Comparison of ENCODE assay signal across 9 cellular contexts in genomic region chr6:4906942-4907300, GRCh38.
DNase-seq lines count a peak whose midpoint lies in the region; ATAC-seq, FAIRE-seq and TF ChIP-seq lines count a peak whose summit lies in the region.
"Had no signal": no experiment of that assay in that cellular context is flagged by ENCODE, and none has a peak within 500 bp of the region (broad histone marks: within the 10 kb centered on the region; RNA-seq: fewer than 3 reads in every experiment).

No MANE protein-coding gene starts in this region.

- CTCF ChIA-PET in CD4-positive, alpha-beta memory T cell (lab: Charles Lee; ENCODE audit: partially characterized antibody): no interaction called here
- CTCF ChIA-PET in HepG2 (lab: Yijun Ruan, JAX; ENCODE audit: low intra/inter-chr PET ratio, low total read pairs) (no interaction called here), PC-9 (lab: Charles Lee) (no interaction called here)

- no peak for TF ChIP-seq POLR2A in HepG2 (IDR thresholded peaks at IDR 0.05; ENCODE audit: insufficient read depth in 1 of 2, low read depth in 2 of 2, low read length in 2 of 2)

- DNase-seq in CD4-positive, alpha-beta memory T cell: no peak
- peak; percentile 54 for DNase-seq in RPMI8226
- DNase-seq in iris pigment epithelial cell (ENCODE audit: low read depth): peak; percentile 24
- no peak for DNase-seq in NCI-H1694 treated with DMSO at 0.1 percent for 48 hours (lab: John Stamatoyannopoulos, UW)
- no peak for DNase-seq in HepG2 (ENCODE audit: low spot score)
- no peak for DNase-seq in PC-9
- DNase-seq: ovary had no signal

- TF ChIP-seq CTCF in HepG2 (CRISPR knock-in tag; IDR thresholded peaks at IDR 0.05) (no peak), PC-9 (conservative IDR thresholded peaks at IDR 0.05) (no peak)

- H3K79me2 ChIP-seq in HepG2 (ENCODE audit: insufficient read depth, low read length) (peaks cover 2% of the 10 kb centered on the region), PC-9 (ENCODE audit: low read depth) (no peaks in the 10 kb centered on the region)

- no peaks in the 10 kb centered on the region for H4K20me1 ChIP-seq in HepG2 (ENCODE audit: insufficient read depth, low read length)
- H4K20me1 ChIP-seq in PC-9 (ENCODE audit: insufficient read depth): no peaks in the 10 kb centered on the region

- BruUV-seq in HepG2 (replicated peaks; lab: Mats Ljungman, UMichigan) (no TSS peak), PC-9 (replicated peaks; lab: Mats Ljungman, UMichigan) (no TSS peak)

- peaks cover 12% of the 10 kb centered on the region for H3K4me1 ChIP-seq in CD4-positive, alpha-beta memory T cell (ENCODE audit: insufficient read depth, low read length)
- 0 out of 2 replicates have a peak, but pooled peaks cover 4% of the 10 kb centered on the region for H3K4me1 ChIP-seq in HepG2 (ENCODE audit: insufficient read depth, low read length)
- H3K4me1 ChIP-seq in PC-9 (replicated peaks; ENCODE audit: insufficient read depth): no peaks in the 10 kb centered on the region

- H3K9me2 ChIP-seq in PC-9 (ENCODE audit: insufficient read depth): no peaks in the 10 kb centered on the region

- no peaks in the 10 kb centered on the region for H3K36me3 ChIP-seq in CD4-positive, alpha-beta memory T cell (ENCODE audit: insufficient read depth, low read length)
- H3K36me3 ChIP-seq in HepG2 (replicated peaks in 1 of 2; ENCODE audit: control insufficient read depth in 1 of 2, insufficient read depth in 2 of 2, low read length in 2 of 2) (peaks cover 5 to 21% of the 10 kb centered on the region in 2 experiments; a peak in 4 of 5 replicates), PC-9 (ENCODE audit: low read depth) (no peaks in the 10 kb centered on the region)
- H3K36me3 ChIP-seq: ovary had no signal

- no peak overlapping the region for H3K9ac ChIP-seq in HepG2 (ENCODE audit: insufficient read depth, low read depth, low read length)

- H3K4me1 Mint-ChIP-seq in CD4-positive, alpha-beta memory T cell: peaks cover 28 to 50% (median 45%) of the 10 kb centered on the region in 4 donors

- no peak overlapping the region for H3K4me3 ChIP-seq in CD4-positive, alpha-beta memory T cell (ENCODE audit: low read length in 2 of 2)
- H3K4me3 ChIP-seq in HepG2 (replicated peaks in 1 of 3; ENCODE audit: insufficient read depth in 1 of 3, low read depth in 2 of 3, low read length in 3 of 3): no peak overlapping the region
- H3K4me3 ChIP-seq in PC-9: no peak overlapping the region
- H3K4me3 ChIP-seq: ovary had no signal

- no peak overlapping the region for H3K27ac ChIP-seq in CD4-positive, alpha-beta memory T cell (ENCODE audit: low read depth, low read length)
- H3K27ac ChIP-seq in HepG2 (ENCODE audit: extremely low read length, insufficient read depth, low read length) (no peak overlapping the region), PC-9 (no peak overlapping the region)
- H3K27ac ChIP-seq: ovary had no signal

- intact Hi-C loops in CD4-positive, alpha-beta memory T cell (cut with micrococcal nuclease): no loop called here
- intact Hi-C loops in HepG2 (cut with micrococcal nuclease; ENCODE audit: unreplicated experiment) (no loop called here), PC-9 (cut with micrococcal nuclease; ENCODE audit: unreplicated experiment) (no loop called here)

- no peak for TF ChIP-seq EP300 in HepG2 (IDR thresholded peaks at IDR 0.05; ENCODE audit: low read depth in 2 of 2, low read length in 2 of 2)
- TF ChIP-seq EP300 in HepG2 (CRISPR knock-in tag; IDR thresholded peaks at IDR 0.05; ENCODE audit: borderline replicate concordance): no peak

- no peak for FAIRE-seq in HepG2 (lab: Jason Lieb, UNC)

- H2AFZ ChIP-seq in HepG2 (ENCODE audit: low read length) (no peak overlapping the region), PC-9 (no peak overlapping the region)

- no peaks in the 10 kb centered on the region for H3K9me3 ChIP-seq in CD4-positive, alpha-beta memory T cell (ENCODE audit: control insufficient read depth in 1 of 2, low read length in 2 of 2)
- no peaks in the 10 kb centered on the region for H3K9me3 ChIP-seq in HepG2 (ENCODE audit: low read length)
- no peaks in the 10 kb centered on the region for H3K9me3 ChIP-seq in PC-9 (ENCODE audit: insufficient read depth, low read depth)
- H3K9me3 ChIP-seq: ovary had no signal

- H3K27me3 ChIP-seq in CD4-positive, alpha-beta memory T cell (ENCODE audit: insufficient read depth, low read length): no peaks in the 10 kb centered on the region
- H3K27me3 ChIP-seq in HepG2 (ENCODE audit: control insufficient read depth in 1 of 2, insufficient read depth in 2 of 2, low read length in 2 of 2): no peaks in the 10 kb centered on the region
- no peaks in the 10 kb centered on the region for H3K27me3 ChIP-seq in PC-9 (ENCODE audit: insufficient read depth, low read depth)
- H3K27me3 ChIP-seq: ovary had no signal

- ATAC-seq in GM21576 (IDR thresholded peaks at IDR 0.05; ENCODE audit: unreplicated experiment) (peak; percentile 45), GM19035 (IDR thresholded peaks at IDR 0.05; ENCODE audit: unreplicated experiment) (no peak), HepG2 (no peak)

- in situ Hi-C loops in HepG2 (cut with HindIII; ENCODE audit: extremely low pct_ligation_motif_present, low pct_unique_long_range_greater_than_20kb): no loop called here

- peak overlapping the region in 3 of 7 donors; percentile 38 to 78 (median 72) for H3K27ac Mint-ChIP-seq in CD4-positive, alpha-beta memory T cell

- H3K36me3 Mint-ChIP-seq in CD4-positive, alpha-beta memory T cell: peaks cover 29 to 46% of the 10 kb centered on the region in 2 donors

- H3F3A ChIP-seq in PC-9 (ENCODE audit: insufficient read depth, low read depth): no peaks in the 10 kb centered on the region

- peaks cover 0 to 3% (median 0%) of the 10 kb centered on the region in 8 donors for H3K9me3 Mint-ChIP-seq in CD4-positive, alpha-beta memory T cell

- POLR2A ChIA-PET in CD4-positive, alpha-beta memory T cell (lab: Charles Lee; ENCODE audit: partially characterized antibody): no interaction called here
- POLR2A ChIA-PET in HepG2 (lab: Yijun Ruan, JAX): no interaction called here
- POLR2A ChIA-PET in PC-9 (lab: Charles Lee; ENCODE audit: unreplicated experiment): interaction anchor here (0.6 kb wide), 1 partner anchor 1103 kb away, joined by 3 read pairs; no protein-coding TSS in a partner anchor

- no peak overlapping the region for H3K4me2 ChIP-seq in HepG2 (ENCODE audit: low read depth, low read length)
- no peak overlapping the region for H3K4me2 ChIP-seq in PC-9

- no peaks in the 10 kb centered on the region for H3K27me3 Mint-ChIP-seq in CD4-positive, alpha-beta memory T cell

- H3K4me3 Mint-ChIP-seq in CD4-positive, alpha-beta memory T cell: peak overlapping the region in 6 of 8 donors; percentile 33 to 69 (median 48)

- TF ChIP-seq RAD21 in HepG2 (CRISPR knock-in tag; IDR thresholded peaks at IDR 0.05): no peak

- WGBS in HepG2 (ENCODE audit: low lambda C conversion rate): 100% methylated on average over 2 of the region's 2 CpGs

TF ChIP-seq in HepG2, 621 proteins besides CTCF, POLR2A, EP300 and RAD21 (continues in another document):
- TF ChIP-seq NR0B2 (CRISPR knock-in tag; IDR thresholded peaks at IDR 0.05) (no peak), TCF12 (IDR thresholded peaks at IDR 0.05) (no peak), TCF12 (CRISPR knock-in tag; IDR thresholded peaks at IDR 0.05) (no peak)

Comparison
In these comparisons a context has a peak if more than half of its experiments do, and no peak if none do; other contexts are left out.
1. DNase-seq: peak in RPMI8226 (single experiment) and iris pigment epithelial cell (single experiment); none in CD4-positive, alpha-beta memory T cell (0 of 5), NCI-H1694 treated with DMSO at 0.1 percent for 48 hours (single experiment), HepG2 (single experiment) and PC-9 (0 of 2).